25 cellular contexts compared by ENCODE assay signal in the genomic region with DNA sequence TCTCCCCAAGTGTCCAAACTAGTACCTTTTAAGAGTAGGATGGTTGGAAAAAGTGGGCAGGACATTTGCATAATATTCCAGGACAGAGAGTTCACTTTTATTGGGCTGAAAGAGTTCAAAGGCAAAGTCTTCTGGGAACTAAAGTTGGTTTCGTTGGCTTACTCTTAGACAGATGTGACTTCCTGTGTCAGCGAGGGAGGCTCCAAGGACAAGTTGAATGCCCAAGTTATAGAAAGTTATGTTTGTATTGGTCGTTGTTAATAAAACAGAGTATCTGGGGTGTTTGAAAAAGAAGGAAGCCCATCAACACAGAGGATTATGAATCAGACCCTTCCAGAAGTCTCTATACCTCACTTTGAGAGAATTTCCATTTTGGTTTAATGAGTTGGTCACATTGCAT.
"Had no signal": no experiment of that assay in that cellular context is flagged by ENCODE, and none has a peak within 500 bp of the region (broad histone marks: within the 10 kb centered on the region; RNA-seq: fewer than 3 reads in every experiment).

No MANE protein-coding gene starts in this region.

- H3K36me3 ChIP-seq: MG63, Peyer's patch had no signal

- H3K4me2 ChIP-seq: KMS-11 had no signal

- H3K27ac ChIP-seq: KMS-11, Peyer's patch, RWPE1 had no signal

- H3K4me1 ChIP-seq: Peyer's patch had no signal

- H3K9ac ChIP-seq: KMS-11 had no signal

- H3K9me3 ChIP-seq: Peyer's patch had no signal

- ATAC-seq: activated CD8-positive, alpha-beta memory T cell treated with anti-CD3 and anti-CD28 coated beads, Interleukin-2, amount 10 ng/mL, durations not matched to agents 7 days and 5 days; T-helper 17 cell had no signal

- H3K27me3 ChIP-seq: MG63, Peyer's patch had no signal

- H3K4me3 ChIP-seq: MG63, Peyer's patch had no signal

- DNase-seq: activated B cell treated with CpG ODN at 0.5 μM for 24 hours; activated CD4-positive, alpha-beta T cell treated with anti-CD3 and anti-CD28 coated beads for 1 hour; activated CD4-positive, alpha-beta T cell treated with anti-CD3 and anti-CD28 coated beads, Interleukin-2, amount 10 ng/mL, durations not matched to agents 24 days and 14 days; activated CD4-positive, alpha-beta T cell treated with anti-CD3 and anti-CD28 coated beads, Interleukin-2, amount 50 U/mL, for 48 hours; activated CD8-positive, alpha-beta memory T cell treated with anti-CD3 and anti-CD28 coated beads, Interleukin-2, amount 10 ng/mL, durations not matched to agents 7 days and 5 days; activated effector memory CD4-positive, alpha-beta T cell treated with Interleukin-2 at 50 U/mL for 16 hours; activated naive CD4-positive, alpha-beta T cell; activated T-cell treated with anti-CD3 and anti-CD28 coated beads, Interleukin-2, amount 50 U/mL, for 24 hours; amygdala; MG63; NCI-H1092; NCI-H1417; NCI-H1930; NCI-H2107; NCI-H2171 treated with DMSO at 0.1 percent for 48 hours; NCI-H226; NCI-H526; NCI-H774; NK-92 treated with Interleukin-12 subunit alpha and Interleukin-12 subunit beta, amount 100 ng/mL, for 24 hours; Peyer's patch; SHP77 treated with DMSO at 0.1 percent for 48 hours; T-helper 17 cell; T-helper 9 cell had no signal
